In genomic region chr15:66825139-66825538, GRCh38 we compare ENCODE assay signal across 19 cellular contexts.
A peak's percentile ranks its signal among the peaks of the same experiment; 100 is the strongest.
DNase-seq lines count a peak whose midpoint lies in the region; ATAC-seq, FAIRE-seq and TF ChIP-seq lines count a peak whose summit lies in the region.
"Had no signal": no experiment of that assay in that cellular context is flagged by ENCODE, and none has a peak within 500 bp of the region (broad histone marks: within the 10 kb centered on the region; RNA-seq: fewer than 3 reads in every experiment).

No MANE protein-coding gene starts in this region.

- TF ChIP-seq RAD21 in HepG2 (CRISPR knock-in tag; IDR thresholded peaks at IDR 0.05): no peak

- intact Hi-C loops in HepG2 (cut with micrococcal nuclease; ENCODE audit: unreplicated experiment): no loop called here
- intact Hi-C loops in right lobe of liver (cut with DNase I): no loop called here
- intact Hi-C loops in upper lobe of right lung (cut with DNase I): no loop called here

- no peak overlapping the region for H3K27ac ChIP-seq in HepG2 (ENCODE audit: extremely low read length, insufficient read depth, low read length)
- H3K27ac ChIP-seq in right lobe of liver: no peak overlapping the region
- no peak overlapping the region for H3K27ac ChIP-seq in RWPE2 (ENCODE audit: poor library complexity, severe bottlenecking)
- no peak overlapping the region for H3K27ac ChIP-seq in upper lobe of right lung

- no peak for ATAC-seq in HepG2
- ATAC-seq in right lobe of liver: no peak
- ATAC-seq in RWPE2 (ENCODE audit: low read depth): no peak
- no peak for ATAC-seq in upper lobe of right lung
- ATAC-seq in HG02571 (IDR thresholded peaks at IDR 0.05; ENCODE audit: unreplicated experiment): no peak
- no peak for ATAC-seq in GM19467 (IDR thresholded peaks at IDR 0.05; ENCODE audit: unreplicated experiment)
- ATAC-seq: GM12878 had no signal

- no peak overlapping the region for H3K9ac ChIP-seq in HepG2 (ENCODE audit: insufficient read depth, low read depth, low read length)

- TF ChIP-seq CTCF in HepG2 (CRISPR knock-in tag; IDR thresholded peaks at IDR 0.05) (no peak), right lobe of liver (IDR thresholded peaks at IDR 0.05) (no peak), RWPE2 (IDR thresholded peaks at IDR 0.05; ENCODE audit: poor library complexity, severe bottlenecking) (no peak), upper lobe of right lung (IDR thresholded peaks at IDR 0.05) (no peak)

- no peak overlapping the region for H3K4me2 ChIP-seq in HepG2 (ENCODE audit: low read depth, low read length)

- CTCF ChIA-PET in HepG2 (lab: Yijun Ruan, JAX; ENCODE audit: low intra/inter-chr PET ratio, low total read pairs): no interaction called here

- H3K27me3 ChIP-seq in HepG2 (ENCODE audit: control insufficient read depth in 1 of 2, insufficient read depth in 2 of 2, low read length in 2 of 2) (peaks cover 14 to 52% of the 10 kb centered on the region in 2 experiments; a peak in 4 of 5 replicates), right lobe of liver (no peaks in the 10 kb centered on the region), RWPE2 (ENCODE audit: insufficient read depth, poor library complexity, severe bottlenecking) (no peaks in the 10 kb centered on the region), upper lobe of right lung (no peaks in the 10 kb centered on the region)

- H3K9me3 ChIP-seq in HepG2 (ENCODE audit: low read length) (no peaks in the 10 kb centered on the region), right lobe of liver (no peaks in the 10 kb centered on the region), RWPE2 (ENCODE audit: severe bottlenecking) (no peaks in the 10 kb centered on the region), upper lobe of right lung (no peaks in the 10 kb centered on the region)

- in situ Hi-C loops in HepG2 (cut with HindIII; ENCODE audit: extremely low pct_ligation_motif_present, low pct_unique_long_range_greater_than_20kb): no loop called here

- WGBS in HepG2 (ENCODE audit: low lambda C conversion rate): 7% methylated on average over 3 of the region's 3 CpGs
- WGBS in right lobe of liver (ENCODE audit: insufficient coverage, low coverage, low lambda C conversion rate, missing lambda C conversion rate): no CpG with 5 or more reads among the region's 3 CpGs

- H3K4me3 ChIP-seq in HepG2 (replicated peaks in 1 of 3; ENCODE audit: insufficient read depth in 1 of 3, low read depth in 2 of 3, low read length in 3 of 3) (no peak overlapping the region), right lobe of liver (no peak overlapping the region), RWPE2 (ENCODE audit: severe bottlenecking) (no peak overlapping the region), upper lobe of right lung (no peak overlapping the region)
- H3K4me3 ChIP-seq: GM12878 had no signal

- no peak for TF ChIP-seq POLR2A in HepG2 (IDR thresholded peaks at IDR 0.05; ENCODE audit: insufficient read depth in 1 of 2, low read depth in 2 of 2, low read length in 2 of 2)
- no peak for TF ChIP-seq POLR2A in right lobe of liver (IDR thresholded peaks at IDR 0.05)

- DNase-seq in HepG2 (ENCODE audit: low spot score) (no peak), right lobe of liver (no peak), RWPE2 (ENCODE audit: low spot score) (peak; percentile 34), mesenteric fat pad (ENCODE audit: low spot score) (peak; percentile 22), upper lobe of right lung (peak; percentile 11), GF-D8 (lab: John Stamatoyannopoulos, UW) (no peak)
- DNase-seq: 8988T; C1 segment of cervical spinal cord; CD4-positive, alpha-beta memory T cell; COR-L47; DMS153; DND-41; GOT3; H7; HCEC 1CT had no signal

- POLR2A ChIA-PET in HepG2 (lab: Yijun Ruan, JAX): no interaction called here

- H4K20me1 ChIP-seq in HepG2 (ENCODE audit: insufficient read depth, low read length): no peaks in the 10 kb centered on the region

- no TSS peak for BruUV-seq in HepG2 (replicated peaks; lab: Mats Ljungman, UMichigan)

- H3K4me1 ChIP-seq in HepG2 (ENCODE audit: insufficient read depth, low read length) (peaks cover under 1% of the 10 kb centered on the region; the same call in 1 of the 2 replicates), right lobe of liver (peaks cover 0 to 14% (median 0%) of the 10 kb centered on the region in 4 donors), RWPE2 (ENCODE audit: insufficient read depth, poor library complexity, severe bottlenecking) (peaks cover 3% of the 10 kb centered on the region), upper lobe of right lung (no peaks in the 10 kb centered on the region)

- no peaks in the 10 kb centered on the region for H3K36me3 ChIP-seq in HepG2 (replicated peaks in 1 of 2; ENCODE audit: control insufficient read depth in 1 of 2, insufficient read depth in 2 of 2, low read length in 2 of 2)
- H3K36me3 ChIP-seq in right lobe of liver: no peaks in the 10 kb centered on the region
- H3K36me3 ChIP-seq in RWPE2 (ENCODE audit: low read depth): no peaks in the 10 kb centered on the region
- H3K36me3 ChIP-seq in upper lobe of right lung: no peaks in the 10 kb centered on the region

- FAIRE-seq in HepG2 (lab: Jason Lieb, UNC): no peak
- FAIRE-seq: G401.6, GM12878 had no signal

- TF ChIP-seq EP300 in HepG2 (IDR thresholded peaks at IDR 0.05; ENCODE audit: low read depth in 2 of 2, low read length in 2 of 2) (no peak), HepG2 (CRISPR knock-in tag; IDR thresholded peaks at IDR 0.05; ENCODE audit: borderline replicate concordance) (no peak)

- H2AFZ ChIP-seq in HepG2 (ENCODE audit: low read length): no peak overlapping the region

- no peaks in the 10 kb centered on the region for H3K79me2 ChIP-seq in HepG2 (ENCODE audit: insufficient read depth, low read length)

TF ChIP-seq in HepG2, 621 proteins besides CTCF, POLR2A, EP300 and RAD21:
- TF ChIP-seq ZNF768 (CRISPR knock-in tag; IDR thresholded peaks at IDR 0.05) (peak; percentile 63; the same call in 1 of the 2 replicates), CREB1 (IDR thresholded peaks at IDR 0.05) (0 out of 2 replicates have a peak, but pooled peaks have one; percentile 18), CREB1 (CRISPR knock-in tag; IDR thresholded peaks at IDR 0.05) (no peak), ZNF619 (CRISPR knock-in tag; IDR thresholded peaks at IDR 0.05) (no peak)

Comparison
In these comparisons a context has a peak if more than half of its experiments do, and no peak if none do; other contexts are left out.
1. DNase-seq: peak in RWPE2 (single experiment), mesenteric fat pad (single experiment) and upper lobe of right lung (single experiment); none in HepG2 (single experiment), right lobe of liver (0 of 3) and GF-D8 (single experiment).